Comparison of ENCODE assay signal across 8 cellular contexts in the genomic region with DNA sequence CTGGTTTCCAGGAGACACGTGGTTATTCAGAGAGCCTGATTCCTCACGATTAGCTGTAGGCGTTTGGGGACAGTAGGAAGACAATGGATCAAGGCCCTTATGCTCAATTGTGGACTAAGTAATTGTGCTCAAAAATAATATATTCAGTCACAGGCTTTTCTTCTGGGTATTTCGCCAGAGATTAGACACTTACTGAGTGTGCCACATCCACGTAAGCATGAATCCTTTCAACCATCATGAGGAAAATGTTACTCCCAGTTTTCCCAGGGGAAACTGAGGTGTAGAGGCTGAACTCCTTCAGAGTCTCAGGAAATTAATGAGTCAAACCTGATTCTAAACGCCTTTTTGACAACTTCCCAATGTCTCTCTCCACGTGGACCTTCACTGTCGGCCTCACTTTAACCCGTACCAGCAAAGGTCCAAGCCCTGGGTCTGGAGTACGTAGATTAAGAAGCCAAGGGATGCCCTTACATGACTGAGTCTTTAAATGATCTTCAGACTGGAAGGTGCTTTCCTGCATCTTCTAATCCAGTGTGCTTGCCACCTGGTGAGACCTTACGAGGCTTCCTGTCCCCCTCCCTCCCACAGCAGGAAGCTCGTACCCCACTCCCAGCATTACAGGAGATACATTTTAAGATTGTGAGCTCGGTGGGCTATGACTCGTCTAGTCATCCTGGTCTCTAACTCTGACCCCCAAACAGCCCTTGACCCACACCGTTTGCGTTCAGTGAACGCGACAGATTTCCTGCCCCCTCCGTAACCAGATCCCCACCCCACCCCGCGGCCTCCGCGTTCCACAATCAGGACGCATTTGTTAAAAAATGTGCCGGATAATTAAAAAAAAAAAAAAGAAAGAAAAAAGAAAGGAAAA. TPM values are rescaled to one million over a fixed set of nuclear protein-coding genes. Genes with fewer than 3 reads are reported as not detected.
DNase-seq lines count a peak whose midpoint lies in the region; ATAC-seq, FAIRE-seq and TF ChIP-seq lines count a peak whose summit lies in the region.

No MANE protein-coding gene starts in this region.

- TF ChIP-seq CTCF in AG09309 (IDR thresholded peaks at IDR 0.05; ENCODE audit: control insufficient read depth, insufficient read depth, low read depth, low read length, missing control alignments) (no peak), endothelial cell of umbilical vein (IDR thresholded peaks at IDR 0.05; ENCODE audit: extremely low read depth in 1 of 2, insufficient read depth in 1 of 2, low read depth in 1 of 2, low read length in 2 of 2) (no peak)

- H2BK12ac ChIP-seq in neuronal stem cell (ENCODE audit: low read length): no peak overlapping the region

- peaks cover 9% of the 10 kb centered on the region for H3K79me1 ChIP-seq in neuronal stem cell (ENCODE audit: low read depth, low read length)

- H2AFZ ChIP-seq in endothelial cell of umbilical vein (ENCODE audit: low read depth, low read length) (no peak overlapping the region), neuronal stem cell (ENCODE audit: low read length) (no peak overlapping the region)

- H3K4me3 ChIP-seq in AG09309 (ENCODE audit: control insufficient read depth, low read depth, low read length): peak overlapping the region; percentile 97
- H3K4me3 ChIP-seq in endothelial cell of umbilical vein (replicated peaks in 1 of 3; ENCODE audit: insufficient read depth in 1 of 3, low read depth in 1 of 3, low read length in 3 of 3): peak overlapping the region; percentile 56 to 78 (median 70)
- peak overlapping the region; percentile 99 to 100 for H3K4me3 ChIP-seq in neuronal stem cell (ENCODE audit: low read length in 2 of 2)

- intact Hi-C loops in endothelial cell of umbilical vein (cut with micrococcal nuclease): no loop called here

- peaks cover 54% of the 10 kb centered on the region for H3K79me2 ChIP-seq in endothelial cell of umbilical vein (ENCODE audit: control insufficient read depth, insufficient read depth, low read length)

- dilution Hi-C loops in endothelial cell of umbilical vein (cut with MboI; ENCODE audit: extremely low pct_ligation_motif_present, low sequenced_read_pairs): no loop called here

- no CpG with 5 or more reads among the region's 25 CpGs for whole genome bisulfite sequencing in neuronal stem cell (ENCODE audit: extremely low coverage in 2 of 2, insufficient read length in 2 of 2, insufficient replicate concordance in 1 of 2), 2 donors

- H2BK120ac ChIP-seq in neuronal stem cell (ENCODE audit: low read depth, low read length): no peak overlapping the region

- H3K4me1 ChIP-seq in endothelial cell of umbilical vein (ENCODE audit: control insufficient read depth, extremely low read depth, insufficient read depth, low read length) (peaks cover 47% of the 10 kb centered on the region), neuronal stem cell (ENCODE audit: control insufficient read depth in 2 of 2, insufficient read depth in 1 of 2, low read depth in 1 of 2, low read length in 2 of 2) (peaks cover 21 to 33% of the 10 kb centered on the region in 2 donors)

- H2AK5ac ChIP-seq in neuronal stem cell (ENCODE audit: low read depth, low read length): peak overlapping the region; percentile 67

- H3K14ac ChIP-seq in neuronal stem cell (ENCODE audit: low read length): no peak overlapping the region

- H3K9ac ChIP-seq in endothelial cell of umbilical vein (replicated peaks; ENCODE audit: extremely low read depth, insufficient read depth, low read length) (peak overlapping the region; percentile 89), neuronal stem cell (ENCODE audit: low read depth, low read length, poor library complexity) (no peak overlapping the region)

- peaks cover 0 to 2% of the 10 kb centered on the region in 2 experiments for H3K36me3 ChIP-seq in endothelial cell of umbilical vein (ENCODE audit: control insufficient read depth in 2 of 2, extremely low read depth in 1 of 2, insufficient read depth in 2 of 2, low read length in 2 of 2)
- peaks cover 0 to 40% of the 10 kb centered on the region in 2 donors for H3K36me3 ChIP-seq in neuronal stem cell (replicated peaks in 1 of 2; ENCODE audit: control insufficient read depth in 2 of 2, insufficient read depth in 2 of 2, low read length in 2 of 2)

- POLR2A ChIA-PET in HEK293T (lab: Yijun Ruan, JAX): interaction anchor here (0.8 to 7.3 kb wide), 17 partner anchors 8 to 845 kb away, joined by 3 to 77 read pairs (median 5); a partner anchor contains a TSS
- POLR2A ChIA-PET in endothelial cell of umbilical vein (lab: Charles Lee): interaction anchor here (0.6 to 1.2 kb wide), 2 partner anchors 10 to 13 kb away, joined by 3 to 5 read pairs; no protein-coding TSS in a partner anchor

- no peak overlapping the region for H3K4ac ChIP-seq in neuronal stem cell (ENCODE audit: low read length)

- FAIRE-seq in endothelial cell of umbilical vein (lab: Jason Lieb, UNC): peak; percentile 18

- peak overlapping the region; percentile 95 for H2BK5ac ChIP-seq in neuronal stem cell (ENCODE audit: low read length)

- H3K9me3 ChIP-seq in endothelial cell of umbilical vein (replicated peaks; ENCODE audit: control insufficient read depth, insufficient read depth, low read length): no peaks in the 10 kb centered on the region
- H3K9me3 ChIP-seq in neuronal stem cell (replicated peaks in 1 of 2; ENCODE audit: control insufficient read depth in 2 of 2, insufficient read depth in 1 of 2, low read depth in 1 of 2, low read length in 2 of 2): no peaks in the 10 kb centered on the region

- TF ChIP-seq POLR2A in endothelial cell of umbilical vein (IDR thresholded peaks at IDR 0.05; ENCODE audit: low read depth, low read length): no peak

- H4K20me1 ChIP-seq in endothelial cell of umbilical vein (replicated peaks; ENCODE audit: control insufficient read depth, extremely low read depth, insufficient read depth, low read length): no peaks in the 10 kb centered on the region

- no peak overlapping the region for H4K91ac ChIP-seq in neuronal stem cell (ENCODE audit: low read depth, low read length, poor library complexity)

- H4K8ac ChIP-seq in neuronal stem cell (ENCODE audit: low read depth, low read length): no peak overlapping the region

- no peak overlapping the region for H2BK15ac ChIP-seq in neuronal stem cell (ENCODE audit: low read length)

- no peak overlapping the region for H3K23ac ChIP-seq in neuronal stem cell (ENCODE audit: low read depth, low read length, poor library complexity)

- no peak for ATAC-seq in GM18861 (IDR thresholded peaks at IDR 0.05; ENCODE audit: unreplicated experiment)
- no peak for ATAC-seq in HG03095 (IDR thresholded peaks at IDR 0.05; ENCODE audit: unreplicated experiment)

- H3K27ac ChIP-seq in endothelial cell of umbilical vein (ENCODE audit: insufficient read depth, low read depth, low read length): peak overlapping the region; percentile 84
- peak overlapping the region; percentile 72 for H3K27ac ChIP-seq in neuronal stem cell (replicated peaks; ENCODE audit: low read length)

- H3K9me1 ChIP-seq in endothelial cell of umbilical vein (replicated peaks; ENCODE audit: control insufficient read depth, extremely low read depth, insufficient read depth, low read length): no peaks in the 10 kb centered on the region

- no peak overlapping the region for H3K18ac ChIP-seq in neuronal stem cell (ENCODE audit: low read length)

- DNase-seq in AG09309 (ENCODE audit: low read depth) (no peak), HEK293T (ENCODE audit: extremely low spot score) (no peak), endothelial cell of umbilical vein (ENCODE audit: low read depth, low spot score) (peak; percentile 42), neuronal stem cell (ENCODE audit: low spot score) (no peak), NCI-H2196 treated with DMSO at 0.1 percent for 48 hours (lab: John Stamatoyannopoulos, UW; ENCODE audit: unreplicated experiment) (no peak)
- peak; percentile 28 to 32 for DNase-seq in activated CD4-positive, alpha-beta T cell treated with anti-CD3 and anti-CD28 coated beads, Interleukin-2, amount 50 U/mL, for 24 hours (ENCODE audit: low read depth in 1 of 2, low spot score in 1 of 2)

- peak overlapping the region; percentile 93 for H3K4me2 ChIP-seq in endothelial cell of umbilical vein (ENCODE audit: insufficient read depth, low read length)
- peak overlapping the region; percentile 62 for H3K4me2 ChIP-seq in neuronal stem cell (ENCODE audit: insufficient read depth, low read length, poor library complexity, severe bottlenecking)

- H3K27me3 ChIP-seq in endothelial cell of umbilical vein (ENCODE audit: control insufficient read depth in 2 of 2, insufficient read depth in 2 of 2, low read length in 2 of 2) (no peaks in the 10 kb centered on the region), neuronal stem cell (ENCODE audit: control insufficient read depth in 3 of 3, insufficient read depth in 3 of 3, low read depth in 1 of 3, low read length in 3 of 3) (no peaks in the 10 kb centered on the region)

- TSS peak; percentile 23 for BruUV-seq in endothelial cell of umbilical vein (replicated peaks; lab: Mats Ljungman, UMichigan)

- CTCF ChIA-PET in HEK293T (lab: Yijun Ruan, JAX) (interaction anchor here (1.3 kb wide), 1 partner anchor 29 kb away, joined by 3 read pairs; no protein-coding TSS in a partner anchor), endothelial cell of umbilical vein (lab: Charles Lee) (interaction anchor here (0.8 to 4.9 kb wide), 5 partner anchors 12 to 41 kb away, joined by 3 to 47 read pairs (median 3); a partner anchor contains a TSS)

RNA-seq across cellular contexts. Expression of a gene that starts 1.7 kb away (rescaled TPM):
- 932 and 968 TPM in 2 replicates for total RNA-seq in endothelial cell of umbilical vein
- 613 and 689 TPM in 2 replicates for polyA plus RNA-seq in endothelial cell of umbilical vein
- 657 and 808 TPM in 2 replicates for polyA plus RNA-seq in endothelial cell of umbilical vein (2011; cell fraction: cytosol; rRNA removed)
- 689 and 838 TPM in 2 replicates for polyA plus RNA-seq in endothelial cell of umbilical vein (2011; cell fraction: nucleus; rRNA removed)
- 768 and 1,232 TPM in 2 replicates for polyA plus RNA-seq in endothelial cell of umbilical vein (2012)
- polyA minus RNA-seq in endothelial cell of umbilical vein: 886 and 894 TPM in 2 replicates
- 1,573 TPM for polyA minus RNA-seq in endothelial cell of umbilical vein (2011; cell fraction: cytosol; rRNA and poly(A)+ RNA removed)
- 313 and 356 TPM in 2 replicates for polyA minus RNA-seq in endothelial cell of umbilical vein (2011; cell fraction: nucleus; rRNA and poly(A)+ RNA removed)
- 356 TPM for polyA plus RNA-seq in neuronal stem cell (2013, experiment 1 of 2)
- 349 TPM for polyA plus RNA-seq in neuronal stem cell (2013, experiment 2 of 2)

RNA-seq across cellular contexts. Expression of a gene that starts 31.7 kb away (rescaled TPM):
- total RNA-seq in endothelial cell of umbilical vein: 0.23 and 0.29 TPM in 2 replicates
- 0.08 and 0.22 TPM in 2 replicates for polyA plus RNA-seq in endothelial cell of umbilical vein
- 0.13 and 0.16 TPM in 2 replicates for polyA plus RNA-seq in endothelial cell of umbilical vein (2011; cell fraction: cytosol; rRNA removed)
- polyA plus RNA-seq in endothelial cell of umbilical vein (2011; cell fraction: nucleus; rRNA removed): 0.29 and 0.49 TPM in 2 replicates
- polyA plus RNA-seq in endothelial cell of umbilical vein (2012): 0.20 and 0.85 TPM in 2 replicates
- 0.13 TPM in 1 of 2 replicates, not detected in the other for polyA minus RNA-seq in endothelial cell of umbilical vein
- 2.4 TPM for polyA minus RNA-seq in endothelial cell of umbilical vein (2011; cell fraction: cytosol; rRNA and poly(A)+ RNA removed)
- 0.14 TPM in 1 of 2 replicates, not detected in the other for polyA minus RNA-seq in endothelial cell of umbilical vein (2011; cell fraction: nucleus; rRNA and poly(A)+ RNA removed)
- polyA plus RNA-seq in neuronal stem cell (2013, experiment 1 of 2): 0.38 TPM
- 0.30 TPM for polyA plus RNA-seq in neuronal stem cell (2013, experiment 2 of 2)

RNA-seq across cellular contexts. Expression of a gene that starts 43.0 kb away (rescaled TPM):
- 37.4 and 41.1 TPM in 2 replicates for total RNA-seq in endothelial cell of umbilical vein
- 53.3 and 60.0 TPM in 2 replicates for polyA plus RNA-seq in endothelial cell of umbilical vein
- 27.3 and 30.1 TPM in 2 replicates for polyA plus RNA-seq in endothelial cell of umbilical vein (2011; cell fraction: cytosol; rRNA removed)
- 415 and 469 TPM in 2 replicates for polyA plus RNA-seq in endothelial cell of umbilical vein (2011; cell fraction: nucleus; rRNA removed)
- polyA plus RNA-seq in endothelial cell of umbilical vein (2012): 38.0 and 40.2 TPM in 2 replicates
- 64.3 and 83.5 TPM in 2 replicates for polyA minus RNA-seq in endothelial cell of umbilical vein
- 21.7 TPM for polyA minus RNA-seq in endothelial cell of umbilical vein (2011; cell fraction: cytosol; rRNA and poly(A)+ RNA removed)
- polyA minus RNA-seq in endothelial cell of umbilical vein (2011; cell fraction: nucleus; rRNA and poly(A)+ RNA removed): 53.9 and 81.8 TPM in 2 replicates
- polyA plus RNA-seq in neuronal stem cell (2013, experiment 1 of 2): 38.0 TPM
- polyA plus RNA-seq in neuronal stem cell (2013, experiment 2 of 2): 39.5 TPM

Comparison
In these comparisons a context has a peak if more than half of its experiments do, and no peak if none do; other contexts are left out.
1. DNase-seq: peak in activated CD4-positive, alpha-beta T cell treated with anti-CD3 and anti-CD28 coated beads, Interleukin-2, amount 50 U/mL, for 24 hours (2 of 2) and endothelial cell of umbilical vein (single experiment); none in AG09309 (single experiment), HEK293T (single experiment), neuronal stem cell (single experiment) and NCI-H2196 treated with DMSO at 0.1 percent for 48 hours (single experiment).
2. Peak in every context shown above with its lines, with median percentiles within 50 percentile points of each other: H3K4me3 ChIP-seq.